In the genomic region with DNA sequence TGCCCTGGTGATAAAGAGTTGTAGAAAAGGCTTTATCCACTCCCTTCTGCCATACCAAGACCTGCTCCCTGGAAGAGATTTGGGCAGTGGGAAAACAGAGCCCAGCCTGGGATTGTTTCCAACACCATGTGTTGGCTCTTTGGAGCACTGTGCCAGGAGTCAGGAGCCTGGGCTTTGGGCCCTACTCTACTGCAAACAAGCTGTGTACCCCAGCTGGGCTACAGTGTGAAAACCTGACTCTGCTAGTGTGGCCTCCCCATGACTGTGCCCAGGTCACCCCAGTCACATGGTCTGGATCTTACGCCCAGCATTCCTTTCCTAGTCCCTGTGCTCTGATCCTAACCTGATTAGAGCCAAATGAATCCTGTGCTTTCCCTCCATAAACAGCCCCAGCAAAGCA, we compare ENCODE assay signal across 17 cellular contexts. TPM values are rescaled to one million over a fixed set of nuclear protein-coding genes. Genes with fewer than 3 reads are reported as not detected.
DNase-seq lines count a peak whose midpoint lies in the region; ATAC-seq, FAIRE-seq and TF ChIP-seq lines count a peak whose summit lies in the region.
"Had no signal": no experiment of that assay in that cellular context is flagged by ENCODE, and none has a peak within 500 bp of the region (broad histone marks: within the 10 kb centered on the region; RNA-seq: fewer than 3 reads in every experiment).

No MANE protein-coding gene starts in this region.

- TF ChIP-seq CTCF in coronary artery (IDR thresholded peaks at IDR 0.05), result no peak
- no peak for TF ChIP-seq CTCF in pancreas (IDR thresholded peaks at IDR 0.05)
- no peak for TF ChIP-seq CTCF in OCI-LY7 (conservative IDR thresholded peaks at IDR 0.05; ENCODE audit: low read length)

- H3K4me3 Mint-ChIP-seq in activated T-cell treated with anti-CD3 and anti-CD28 coated beads, Interleukin-2, amount 50 U/mL, for 24 hours, result no peak overlapping the region
- H3K4me3 Mint-ChIP-seq: CD4-positive, alpha-beta memory T cell had no signal

- H3K27me3 Mint-ChIP-seq in activated T-cell treated with anti-CD3 and anti-CD28 coated beads, Interleukin-2, amount 50 U/mL, for 24 hours, result peaks cover 52% of the 10 kb centered on the region

- BruUV-seq in OCI-LY7 (replicated peaks; lab: Mats Ljungman, UMichigan), result no TSS peak

- no peaks in the 10 kb centered on the region for H3K79me2 ChIP-seq in OCI-LY7 (ENCODE audit: insufficient read depth, low read depth, low read length)

- no peak overlapping the region for H3K4me3 ChIP-seq in BLaER1
- no peak overlapping the region for H3K4me3 ChIP-seq in coronary artery
- no peak overlapping the region for H3K4me3 ChIP-seq in pancreas
- H3K4me3 ChIP-seq in OCI-LY7 (ENCODE audit: low read depth, low read length, poor library complexity, severe bottlenecking), result no peak overlapping the region
- H3K4me3 ChIP-seq: HAP-1, Peyer's patch had no signal

- no peaks in the 10 kb centered on the region for H3K9me2 ChIP-seq in OCI-LY7 (ENCODE audit: insufficient read depth, low read length)

- H3K36me3 Mint-ChIP-seq in activated T-cell treated with anti-CD3 and anti-CD28 coated beads, Interleukin-2, amount 50 U/mL, for 24 hours (ENCODE audit: low read depth), result no peaks in the 10 kb centered on the region
- H3K36me3 Mint-ChIP-seq: CD4-positive, alpha-beta memory T cell had no signal

- ATAC-seq in pancreas (peak; percentile 57 to 90 (median 76)), HG03342 (IDR thresholded peaks at IDR 0.05; ENCODE audit: unreplicated experiment) (no peak)
- ATAC-seq: SK-N-SH treated with all-trans-retinoic acid at 6 μM for 48 hours had no signal

- H3K27me3 ChIP-seq in BLaER1 (no peaks in the 10 kb centered on the region), pancreas (no peaks in the 10 kb centered on the region)
- H3K27me3 ChIP-seq: Peyer's patch had no signal

- H3K27ac ChIP-seq in BLaER1 (no peak overlapping the region), coronary artery (no peak overlapping the region), pancreas (no peak overlapping the region), OCI-LY7 (ENCODE audit: low read depth, low read length, poor library complexity, severe bottlenecking) (no peak overlapping the region)
- H3K27ac ChIP-seq: Peyer's patch had no signal

- POLR2A ChIA-PET in OCI-LY7 (lab: Charles Lee), result no interaction called here

- H3K4me1 ChIP-seq in BLaER1, result peaks cover 24% of the 10 kb centered on the region
- H3K4me1 ChIP-seq in pancreas, result peaks cover 0 to 8% (median 4%) of the 10 kb centered on the region in 3 donors
- H3K4me1 ChIP-seq in OCI-LY7 (ENCODE audit: insufficient read depth, low read length, poor library complexity, severe bottlenecking), result no peaks in the 10 kb centered on the region
- H3K4me1 ChIP-seq: HAP-1, Peyer's patch had no signal

- H3K36me3 ChIP-seq in BLaER1 (no peaks in the 10 kb centered on the region), pancreas (no peaks in the 10 kb centered on the region), OCI-LY7 (ENCODE audit: insufficient read depth, low read length) (no peaks in the 10 kb centered on the region)
- H3K36me3 ChIP-seq: HAP-1, Peyer's patch had no signal

- H3K9ac ChIP-seq in BLaER1, result 0 out of 2 replicates have a peak overlapping the region, but pooled peaks have one; percentile 42

- CTCF ChIA-PET in OCI-LY7 (lab: Charles Lee; ENCODE audit: unreplicated experiment), result no interaction called here

- no peak overlapping the region for H2AFZ ChIP-seq in OCI-LY7 (ENCODE audit: low read length)

- H3K4me2 ChIP-seq in BLaER1 (peak overlapping the region; percentile 76), OCI-LY7 (ENCODE audit: low read length) (no peak overlapping the region)

- 50 to 56% methylated on average over 1 of the region's 1 CpG for WGBS in pancreas, 2 donors

- intact Hi-C loops in pancreas (cut with DNase I), result no loop called here
- intact Hi-C loops in OCI-LY7 (cut with micrococcal nuclease; ENCODE audit: unreplicated experiment), result no loop called here

- H3K4me1 Mint-ChIP-seq in activated T-cell treated with anti-CD3 and anti-CD28 coated beads, Interleukin-2, amount 50 U/mL, for 24 hours (ENCODE audit: low read depth), result no peaks in the 10 kb centered on the region
- H3K4me1 Mint-ChIP-seq: CD4-positive, alpha-beta memory T cell had no signal

- H3K27ac Mint-ChIP-seq in activated T-cell treated with anti-CD3 and anti-CD28 coated beads, Interleukin-2, amount 50 U/mL, for 24 hours, result no peak overlapping the region
- H3K27ac Mint-ChIP-seq: CD4-positive, alpha-beta memory T cell had no signal

- H3K9me3 Mint-ChIP-seq in activated T-cell treated with anti-CD3 and anti-CD28 coated beads, Interleukin-2, amount 50 U/mL, for 24 hours, result no peaks in the 10 kb centered on the region

- no peak for FAIRE-seq in pancreas (lab: Jason Lieb, UNC)
- FAIRE-seq: HTR-8/SVneo had no signal

- DNase-seq in NCI-H446 (lab: John Stamatoyannopoulos, UW) (peak; percentile 14 to 86), coronary artery (ENCODE audit: low spot score) (peak; percentile 24), pancreas (peak in 3 of 6 donors; percentile 31 to 50 (median 46)), OCI-LY7 (ENCODE audit: low spot score) (no peak)
- no peak for DNase-seq in activated T-cell treated with anti-CD3 and anti-CD28 coated beads, Interleukin-2, amount 50 U/mL, for 24 hours
- DNase-seq: AML-193; CD4-positive, alpha-beta memory T cell; NCI-H1048; NCI-H2081 treated with DMSO at 0.1 percent for 48 hours; NCI-H526 treated with DMSO at 0.1 percent for 48 hours; Peyer's patch; Right ventricle myocardium superior had no signal

- H4K20me1 ChIP-seq in BLaER1 (no peaks in the 10 kb centered on the region), OCI-LY7 (ENCODE audit: insufficient read depth, low read length) (no peaks in the 10 kb centered on the region)

- H3K9me3 ChIP-seq in BLaER1, result no peaks in the 10 kb centered on the region
- H3K9me3 ChIP-seq in pancreas, result no peaks in the 10 kb centered on the region
- no peaks in the 10 kb centered on the region for H3K9me3 ChIP-seq in OCI-LY7 (ENCODE audit: low read length)
- H3K9me3 ChIP-seq: HAP-1, Peyer's patch had no signal

RNA-seq across cellular contexts. Expression of a gene that starts 39.3 kb away (rescaled TPM):
- 10 to 100 TPM; 13.9 to 24.2 (median 22.7) TPM for total RNA-seq in pancreas
- 10 to 100 TPM; 11.5 to 12.4 TPM for polyA plus RNA-seq in pancreas
- total RNA-seq in OCI-LY7 (2014; rRNA removed; shearing (Covaris generic)), result 0.41 and 0.93 TPM in 2 replicates
- total RNA-seq in OCI-LY7 (2022), result 0.55 and 1.0 TPM in 2 replicates

Comparison
In these comparisons a context has a peak if more than half of its experiments do, and no peak if none do; other contexts are left out.
1. DNase-seq: peak in NCI-H446 (2 of 2) and coronary artery (single experiment); none in activated T-cell treated with anti-CD3 and anti-CD28 coated beads, Interleukin-2, amount 50 U/mL, for 24 hours (single experiment) and OCI-LY7 (single experiment).
2. RNA of a gene that starts 39.3 kb away (total RNA-seq): 13.9 to 24.2 TPM in pancreas; 0.41 to 1.0 TPM in OCI-LY7; every median in the first group is over 4 times any median in the second.